Comparison of ENCODE assay signal across 8 cellular contexts in the genomic region with DNA sequence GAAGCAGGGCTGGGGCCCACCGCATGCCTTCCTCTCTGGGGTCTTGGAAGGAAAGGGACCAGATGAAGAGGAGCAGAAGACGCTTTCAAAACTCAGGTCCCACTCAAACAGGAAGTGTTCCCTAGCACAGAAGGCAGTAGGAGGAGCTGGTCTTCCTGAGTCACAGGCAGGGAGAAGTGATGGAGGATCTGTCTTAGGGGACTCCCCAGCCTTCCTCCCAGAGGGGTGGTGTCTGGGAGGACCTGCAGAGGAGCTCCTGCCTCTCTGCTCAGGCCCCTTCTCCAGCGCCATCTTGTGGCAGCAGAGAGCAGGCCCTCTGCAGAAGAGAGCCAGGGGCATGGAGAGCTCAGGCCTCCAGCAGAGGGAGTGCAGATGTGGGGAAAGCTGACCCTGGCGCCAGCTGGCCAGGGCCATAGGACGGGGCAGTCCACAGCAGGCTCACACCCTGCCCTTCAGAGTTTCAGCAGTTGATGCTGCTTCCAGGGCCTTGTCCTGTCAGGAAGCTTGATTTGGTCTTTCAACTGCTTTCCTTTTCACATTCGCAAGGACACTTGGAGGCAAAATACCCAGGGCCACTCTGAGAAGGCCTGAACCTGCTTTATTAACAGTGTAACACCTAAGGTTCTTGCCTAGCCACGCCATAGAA.
DNase-seq lines count a peak whose midpoint lies in the region; ATAC-seq and TF ChIP-seq lines count a peak whose summit lies in the region.

No MANE protein-coding gene starts in this region.

- H3K36me3 Mint-ChIP-seq in dendritic cell treated with granulocyte-macrophage colony-stimulating factor and Interleukin-4, amounts not matched to agents 40 ng/mL and 50 ng/mL, for 4 days (ENCODE audit: low read depth) = peaks cover 36% of the 10 kb centered on the region

- no peaks in the 10 kb centered on the region for H3K27me3 Mint-ChIP-seq in dendritic cell treated with granulocyte-macrophage colony-stimulating factor and Interleukin-4, amounts not matched to agents 40 ng/mL and 50 ng/mL, for 4 days

- H3K27ac Mint-ChIP-seq in dendritic cell treated with granulocyte-macrophage colony-stimulating factor and Interleukin-4, amounts not matched to agents 40 ng/mL and 50 ng/mL, for 4 days = peak overlapping the region; percentile 97

- H3K9me3 ChIP-seq in BE2C = no peaks in the 10 kb centered on the region

- ATAC-seq in GM18873 (IDR thresholded peaks at IDR 0.05; ENCODE audit: low FRiP score, unreplicated experiment) = peak; percentile 96
- ATAC-seq in HG03095 (IDR thresholded peaks at IDR 0.05; ENCODE audit: unreplicated experiment) = peak; percentile 97

- DNase-seq in BE2C = peak; percentile 90
- peak; percentile 98 for DNase-seq in NCI-H226
- DNase-seq in activated CD4-positive, alpha-beta T cell treated with anti-CD3 and anti-CD28 coated beads for 48 hours = peak; percentile 86
- DNase-seq in lung microvascular endothelial cell (ENCODE audit: low read depth in 2 of 2) = peak; percentile 81 to 89
- peak; percentile 69 for DNase-seq in stimulated activated CD8-positive, alpha-beta memory T cell treated with anti-CD3 and anti-CD28 coated beads, Interleukin-12 subunit alpha, Interleukin-12 subunit beta, amount 100 ng/mL, for 1 hour (ENCODE audit: low read depth)

- H3K9me3 Mint-ChIP-seq in dendritic cell treated with granulocyte-macrophage colony-stimulating factor and Interleukin-4, amounts not matched to agents 40 ng/mL and 50 ng/mL, for 4 days = no peaks in the 10 kb centered on the region

- intact Hi-C loops in dendritic cell treated with granulocyte-macrophage colony-stimulating factor and Interleukin-4, amounts not matched to agents 40 ng/mL and 50 ng/mL, for 4 days (cut with micrococcal nuclease) = loop anchor here (1.0 to 10.0 kb wide), 3 partner anchors 10 to 421 kb away; a partner anchor contains a TSS

- H3K27me3 ChIP-seq in BE2C = no peaks in the 10 kb centered on the region

- peaks cover 7% of the 10 kb centered on the region; the same call in 1 of the 2 replicates for H3K4me1 ChIP-seq in BE2C

- no peaks in the 10 kb centered on the region for H3K36me3 ChIP-seq in BE2C

- H3K4me3 Mint-ChIP-seq in dendritic cell treated with granulocyte-macrophage colony-stimulating factor and Interleukin-4, amounts not matched to agents 40 ng/mL and 50 ng/mL, for 4 days = peak overlapping the region; percentile 77

- peak; percentile 100 for TF ChIP-seq CTCF in BE2C (IDR thresholded peaks at IDR 0.05; ENCODE audit: low read depth, low read length)

- peaks cover 86% of the 10 kb centered on the region for H3K4me1 Mint-ChIP-seq in dendritic cell treated with granulocyte-macrophage colony-stimulating factor and Interleukin-4, amounts not matched to agents 40 ng/mL and 50 ng/mL, for 4 days (ENCODE audit: low read depth)

- no peak overlapping the region for H3K4me3 ChIP-seq in BE2C (ENCODE audit: low read depth, low read length)
